29 cellular contexts compared by ENCODE assay signal in genomic region chrX:109770780-109771179, GRCh38.
"Had no signal": no experiment of that assay in that cellular context is flagged by ENCODE, and none has a peak within 500 bp of the region (broad histone marks: within the 10 kb centered on the region; RNA-seq: fewer than 3 reads in every experiment).

No MANE protein-coding gene starts in this region.

- H3K4me3 ChIP-seq: stomach, suprapubic skin, testis, thoracic aorta, thyroid gland, tibial artery, tibial nerve, transverse colon, upper lobe of left lung, upper lobe of right lung, uterus, vagina had no signal

- FAIRE-seq: urothelium cell line had no signal

- H3K27ac ChIP-seq: stomach, suprapubic skin, testis, thoracic aorta, thyroid gland, tibial artery, tibial nerve, transverse colon, upper lobe of left lung, upper lobe of right lung, uterus, vagina had no signal

- H3K27me3 ChIP-seq: stomach, suprapubic skin, testis, thyroid gland, tibial artery, tibial nerve, transverse colon, upper lobe of left lung, upper lobe of right lung, uterus, vagina had no signal

- H3K27ac Mint-ChIP-seq: stimulated activated effector memory CD8-positive, alpha-beta T cell treated with anti-CD3 and anti-CD28 coated beads, Interleukin-12 subunit alpha, Interleukin-12 subunit beta, amount 100 ng/mL, for 72 hours; stimulated activated memory B cell treated with anti-CD40 and anti-IgM and Interleukin-4, amounts not matched to agents 10 μg/mL and 1 μg/mL and 100 μg/mL, for 72 hours; stimulated activated naive B cell treated with anti-CD40 and anti-IgM and Interleukin-4, amounts not matched to agents 10 μg/mL and 1 μg/mL and 100 μg/mL, for 72 hours; stimulated activated naive CD8-positive, alpha-beta T cell treated with anti-CD3 and anti-CD28 coated beads, Interleukin-15, amount 100 ng/mL, for 72 hours; stimulated activated naive CD8-positive, alpha-beta T cell treated with anti-CD3 and anti-CD28 coated beads, Interleukin-15, Interleukin-2, amounts not matched to agents 100 ng/mL and 50 ng/mL, for 24 hours; type B pancreatic cell had no signal

- H3K9me3 ChIP-seq: suprapubic skin, testis, thoracic aorta, thyroid gland, transverse colon, upper lobe of right lung, uterus, vagina had no signal

- ATAC-seq: stimulated activated effector memory CD8-positive, alpha-beta T cell treated with anti-CD3 and anti-CD28 coated beads, Interleukin-12 subunit alpha, Interleukin-12 subunit beta, amount 100 ng/mL, for 72 hours; stimulated activated memory B cell treated with anti-CD40 and anti-IgM and Interleukin-4, amounts not matched to agents 10 μg/mL and 1 μg/mL and 100 μg/mL, for 72 hours; stimulated activated naive B cell treated with anti-CD40 and anti-IgM and Interleukin-4, amounts not matched to agents 10 μg/mL and 1 μg/mL and 100 μg/mL, for 72 hours; stimulated activated naive CD8-positive, alpha-beta T cell treated with anti-CD3 and anti-CD28 coated beads, Interleukin-15, amount 100 ng/mL, for 72 hours; stimulated activated naive CD8-positive, alpha-beta T cell treated with anti-CD3 and anti-CD28 coated beads, Interleukin-15, Interleukin-2, amounts not matched to agents 100 U/mL and 50 U/mL, for 24 hours; upper lobe of right lung had no signal

- H3K27me3 Mint-ChIP-seq: stimulated activated memory B cell treated with anti-CD40 and anti-IgM and Interleukin-4, amounts not matched to agents 10 μg/mL and 1 μg/mL and 100 μg/mL, for 72 hours; stimulated activated naive B cell treated with anti-CD40 and anti-IgM and Interleukin-4, amounts not matched to agents 10 μg/mL and 1 μg/mL and 100 μg/mL, for 72 hours; stimulated activated naive CD8-positive, alpha-beta T cell treated with anti-CD3 and anti-CD28 coated beads, Interleukin-15, amount 100 ng/mL, for 72 hours; type B pancreatic cell had no signal

- H3K36me3 Mint-ChIP-seq: stimulated activated effector memory CD8-positive, alpha-beta T cell treated with anti-CD3 and anti-CD28 coated beads, Interleukin-12 subunit alpha, Interleukin-12 subunit beta, amount 100 ng/mL, for 72 hours; stimulated activated naive B cell treated with anti-CD40 and anti-IgM and Interleukin-4, amounts not matched to agents 10 μg/mL and 1 μg/mL and 100 μg/mL, for 72 hours; type B pancreatic cell had no signal

- DNase-seq: stimulated activated CD4-positive, alpha-beta T cell treated with anti-CD3 and anti-CD28 coated beads, Interleukin-2, amount 100 ng/mL, for 48 hours; stimulated activated CD4-positive, alpha-beta T cell treated with anti-CD3 and anti-CD28 coated beads, Interleukin-4, amount 100 ng/mL, for 1 hour; stimulated activated CD4-positive, alpha-beta T cell treated with anti-CD3 and anti-CD28 coated beads, Interleukin-4, amount 100 ng/mL, for 24 hours; stimulated activated CD4-positive, alpha-beta T cell treated with anti-CD3 and anti-CD28 coated beads, Interleukin-4, amount 100 ng/mL, for 4 hours; stimulated activated CD8-positive, alpha-beta memory T cell treated with anti-CD3 and anti-CD28 coated beads, Interleukin-4, amount 100 ng/mL, for 48 hours; stimulated activated naive B cell treated with anti-CD40 and anti-IgM and Interleukin-4, amounts not matched to agents 10 μg/mL and 1 μg/mL and 100 μg/mL, for 72 hours; stimulated activated naive CD4-positive, alpha-beta T cell; stimulated activated naive CD4-positive, alpha-beta T cell treated with Interleukin-2 at 50 U/mL for 16 hours; stimulated activated naive CD8-positive, alpha-beta T cell treated with anti-CD3 and anti-CD28 coated beads, Interleukin-15, amount 100 ng/mL, for 72 hours; stimulated activated naive CD8-positive, alpha-beta T cell treated with anti-CD3 and anti-CD28 coated beads, Interleukin-15, Interleukin-2, amounts not matched to agents 100 U/mL and 50 U/mL, for 24 hours; stomach; substantia nigra; testis; thyroid gland; tibial artery; transverse colon; trophoblast cell; upper lobe of left lung; upper lobe of right lung; uterus had no signal

- H3K4me1 ChIP-seq: stomach, suprapubic skin, testis, thyroid gland, tibial artery, transverse colon, upper lobe of right lung, uterus, vagina had no signal

- H3K36me3 ChIP-seq: stomach, suprapubic skin, thoracic aorta, thyroid gland, tibial artery, tibial nerve, transverse colon, upper lobe of left lung, upper lobe of right lung, uterus, vagina had no signal

- H3K4me3 Mint-ChIP-seq: stimulated activated effector memory CD8-positive, alpha-beta T cell treated with anti-CD3 and anti-CD28 coated beads, Interleukin-12 subunit alpha, Interleukin-12 subunit beta, amount 100 ng/mL, for 72 hours; stimulated activated memory B cell treated with anti-CD40 and anti-IgM and Interleukin-4, amounts not matched to agents 10 μg/mL and 1 μg/mL and 100 μg/mL, for 72 hours; stimulated activated naive B cell treated with anti-CD40 and anti-IgM and Interleukin-4, amounts not matched to agents 10 μg/mL and 1 μg/mL and 100 μg/mL, for 72 hours; stimulated activated naive CD8-positive, alpha-beta T cell treated with anti-CD3 and anti-CD28 coated beads, Interleukin-15, amount 100 ng/mL, for 72 hours; stimulated activated naive CD8-positive, alpha-beta T cell treated with anti-CD3 and anti-CD28 coated beads, Interleukin-15, Interleukin-2, amounts not matched to agents 100 ng/mL and 50 ng/mL, for 24 hours; type B pancreatic cell had no signal
